ENCODE assay signal across 12 cellular contexts in genomic region chr18:78659748-78660147, GRCh38.
DNase-seq lines count a peak whose midpoint lies in the region; ATAC-seq, FAIRE-seq and TF ChIP-seq lines count a peak whose summit lies in the region.
"Had no signal": no experiment of that assay in that cellular context is flagged by ENCODE, and none has a peak within 500 bp of the region (broad histone marks: within the 10 kb centered on the region; RNA-seq: fewer than 3 reads in every experiment).

No MANE protein-coding gene starts in this region.

- DNase-seq in A673 (ENCODE audit: low spot score), result no peak
- peak; percentile 38 for DNase-seq in GM12891 (ENCODE audit: insufficient read length, low spot score)
- peak; percentile 36 for DNase-seq in SK-MEL-5 (ENCODE audit: low read depth, low spot score)
- DNase-seq in left kidney (ENCODE audit: low read depth, low spot score), result peak; percentile 68
- no peak for DNase-seq in hippocampal formation (lab: John Stamatoyannopoulos, UW)
- DNase-seq in NCI-H526 treated with DMSO at 0.1 percent for 48 hours (lab: John Stamatoyannopoulos, UW), result no peak
- no peak for DNase-seq in SK-N-DZ (ENCODE audit: low spot score)
- DNase-seq: esophagus squamous epithelium, MG63, T-helper 17 cell had no signal

- H3K9me3 ChIP-seq in A673 (ENCODE audit: low read depth, low read length, poor library complexity, severe bottlenecking), result no peaks in the 10 kb centered on the region
- H3K9me3 ChIP-seq: MG63, vagina had no signal

- ATAC-seq in GM18511 (IDR thresholded peaks at IDR 0.05; ENCODE audit: unreplicated experiment), result no peak
- ATAC-seq: T-helper 17 cell had no signal

- in situ Hi-C loops in SK-MEL-5 (cut with HindIII; ENCODE audit: low pct_unique_long_range_greater_than_20kb, low sequenced_read_pairs), result no loop called here

- FAIRE-seq in GM12891 (lab: Jason Lieb, UNC), result no peak

- intact Hi-C loops in A673 (cut with micrococcal nuclease; ENCODE audit: unreplicated experiment), result no loop called here

- peak; percentile 36; the same call in 1 of the 2 replicates for TF ChIP-seq CTCF in A673 (conservative IDR thresholded peaks at IDR 0.05; ENCODE audit: low read depth, low read length)

- no peaks in the 10 kb centered on the region for H3K4me1 ChIP-seq in A673 (ENCODE audit: insufficient read depth, low read length, poor library complexity, severe bottlenecking)
- H3K4me1 ChIP-seq: esophagus squamous epithelium, vagina had no signal

- TF ChIP-seq POLR2A in GM12891 (IDR thresholded peaks at IDR 0.05; ENCODE audit: low read depth, low read length), result no peak

- CTCF ChIA-PET in A673 (lab: Charles Lee), result no interaction called here

- H3K36me3 ChIP-seq in A673 (ENCODE audit: insufficient read depth, low read length, poor library complexity, severe bottlenecking), result no peaks in the 10 kb centered on the region
- H3K36me3 ChIP-seq: esophagus squamous epithelium, MG63, vagina had no signal

- POLR2A ChIA-PET in A673 (lab: Charles Lee; ENCODE audit: low non-redundant PET), result no interaction called here

- H3K27ac ChIP-seq in A673 (ENCODE audit: low read depth, low read length, poor library complexity, severe bottlenecking), result no peak overlapping the region
- H3K27ac ChIP-seq: esophagus squamous epithelium, vagina had no signal

- H3K27me3 ChIP-seq in A673 (replicated peaks; ENCODE audit: insufficient read depth, low read depth, low read length, poor library complexity), result no peaks in the 10 kb centered on the region
- H3K27me3 ChIP-seq: MG63, vagina had no signal

- H3K4me3 ChIP-seq in A673 (ENCODE audit: low read depth, low read length, poor library complexity, severe bottlenecking), result no peak overlapping the region
- H3K4me3 ChIP-seq: esophagus squamous epithelium, MG63, vagina had no signal

- BruUV-seq in A673 (replicated peaks; lab: Mats Ljungman, UMichigan), result no TSS peak

TF ChIP-seq in GM12891, 5 proteins besides CTCF, POLR2A, EP300 and RAD21:
- TF ChIP-seq POU2F2 (IDR thresholded peaks at IDR 0.05; ENCODE audit: low read depth, low read length) (no peak), POLR2AphosphoS5 (IDR thresholded peaks at IDR 0.05; ENCODE audit: low read depth, low read length) (no peak), SPI1 (IDR thresholded peaks at IDR 0.05; ENCODE audit: low read depth, low read length) (no peak), PAX5 (IDR thresholded peaks at IDR 0.05; ENCODE audit: insufficient read depth, low read length, severe bottlenecking) (no peak), TAF1 (IDR thresholded peaks at IDR 0.05; ENCODE audit: low read depth, low read length) (no peak)

Comparison
In these comparisons a context has a peak if more than half of its experiments do, and no peak if none do; other contexts are left out.
1. DNase-seq: peak in GM12891 (single experiment), SK-MEL-5 (single experiment) and left kidney (single experiment); none in A673 (single experiment), hippocampal formation (0 of 2), NCI-H526 treated with DMSO at 0.1 percent for 48 hours (single experiment) and SK-N-DZ (single experiment).